1 cellular context compared by ENCODE assay signal in the genomic region with DNA sequence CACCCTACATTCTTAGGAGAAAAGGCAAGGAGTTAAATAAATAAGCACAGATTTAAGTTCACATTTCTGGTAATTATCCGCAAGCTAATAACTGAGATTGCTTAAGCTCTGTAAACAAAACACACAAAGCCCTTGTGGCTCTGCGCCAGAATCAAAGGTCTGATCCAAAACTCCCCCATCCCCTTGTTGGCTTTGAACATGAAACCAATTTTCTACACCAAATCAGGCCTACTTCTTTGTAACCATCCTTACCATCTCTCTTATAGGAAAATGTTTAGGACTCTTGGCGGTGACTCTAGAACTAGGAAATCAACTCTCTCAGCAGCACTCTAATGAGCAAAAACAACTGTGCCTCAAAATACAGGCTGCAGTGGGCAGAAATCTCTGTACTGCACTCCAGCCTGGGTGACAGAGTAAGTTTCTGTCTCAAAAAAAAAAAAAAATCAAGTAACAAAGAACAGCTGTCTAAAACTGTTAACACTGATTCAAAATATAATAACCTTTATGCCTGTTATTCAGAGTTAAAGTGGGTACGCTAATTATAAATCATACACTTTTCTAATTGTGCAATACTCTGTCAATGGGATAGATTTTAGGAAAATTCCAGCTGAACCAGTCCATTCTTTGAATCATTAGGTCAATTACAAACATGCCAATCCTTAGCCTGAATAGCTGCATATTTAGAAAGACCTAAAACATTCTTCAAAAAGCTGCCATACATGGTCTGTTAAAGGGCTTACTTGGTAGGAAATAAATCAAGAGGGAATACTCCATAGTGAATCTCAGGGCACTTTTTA.
TF ChIP-seq lines count a peak whose summit lies in the region.

No MANE protein-coding gene starts in this region.

TF ChIP-seq in K562, 482 proteins besides CTCF, POLR2A, EP300 and RAD21:
- peak in 1 of 2 experiments; percentile 33; a peak in 1 of 4 replicates for TF ChIP-seq RCOR1 (IDR thresholded peaks at IDR 0.05; ENCODE audit: borderline replicate concordance in 1 of 2, low read depth in 2 of 2, low read length in 2 of 2)
- TF ChIP-seq NFIC (IDR thresholded peaks at IDR 0.05), result peak; percentile 71
- no peak for TF ChIP-seq HNRNPH1 (optimal IDR thresholded peaks at IDR 0.05; ENCODE audit: low read depth, low read length)
- 0 out of 2 replicates have a peak, but pooled peaks have one; percentile 31 for TF ChIP-seq CEBPB (tag; IDR thresholded peaks at IDR 0.05)
- TF ChIP-seq KDM1A (IDR thresholded peaks at IDR 0.05), result peak; percentile 42 to 43; a peak in 2 of 4 replicates
- TF ChIP-seq, protein P1, sequence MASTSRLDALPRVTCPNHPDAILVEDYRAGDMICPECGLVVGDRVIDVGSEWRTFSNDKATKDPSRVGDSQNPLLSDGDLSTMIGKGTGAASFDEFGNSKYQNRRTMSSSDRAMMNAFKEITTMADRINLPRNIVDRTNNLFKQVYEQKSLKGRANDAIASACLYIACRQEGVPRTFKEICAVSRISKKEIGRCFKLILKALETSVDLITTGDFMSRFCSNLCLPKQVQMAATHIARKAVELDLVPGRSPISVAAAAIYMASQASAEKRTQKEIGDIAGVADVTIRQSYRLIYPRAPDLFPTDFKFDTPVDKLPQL (IDR thresholded peaks at IDR 0.05; ENCODE audit: extremely low read depth, insufficient read length), result no peak
TF ChIP-seq in K562: peak in this region for 4.
